ENCODE assay signal across 29 cellular contexts in genomic region chr16:3328643-3329042, GRCh38. TPM values are rescaled to one million over a fixed set of nuclear protein-coding genes. Genes with fewer than 3 reads are reported as not detected.
"Had no signal": no experiment of that assay in that cellular context is flagged by ENCODE, and none has a peak within 500 bp of the region (broad histone marks: within the 10 kb centered on the region; RNA-seq: fewer than 3 reads in every experiment).

No MANE protein-coding gene starts in this region.

- H3K27ac Mint-ChIP-seq: activated CD8-positive, alpha-beta T cell treated with anti-CD3 and anti-CD28 coated beads, Interleukin-2, amount 10 ng/mL, durations not matched to agents 7 days and 5 days; activated naive CD4-positive, alpha-beta T cell treated with anti-CD3 and anti-CD28 coated beads, Interleukin-2, amount 10 ng/mL, durations not matched to agents 7 days and 5 days; activated naive CD8-positive, alpha-beta T cell treated with anti-CD3 and anti-CD28 coated beads for 36 hours; activated T-cell treated with anti-CD3 and anti-CD28 coated beads, Interleukin-2, amount 50 U/mL, for 24 hours; T-helper 1 cell treated with Interleukin-12 subunit alpha and Interleukin-12 subunit beta and Interleukin-4 antibody, amounts not matched to agents 30 μg/mL and 1 μg/mL, for 36 hours had no signal

- H3K4me1 Mint-ChIP-seq: activated naive CD4-positive, alpha-beta T cell treated with anti-CD3 and anti-CD28 coated beads, Interleukin-2, amount 10 ng/mL, durations not matched to agents 7 days and 5 days; activated naive CD8-positive, alpha-beta T cell treated with anti-CD3 and anti-CD28 coated beads for 36 hours had no signal

- ATAC-seq: activated CD4-positive, CD25-positive, alpha-beta regulatory T cell treated with anti-CD3 and anti-CD28 coated beads, Interleukin-2, amount 50 U/mL, for 24 hours; activated CD8-positive, alpha-beta T cell treated with anti-CD3 and anti-CD28 coated beads, Interleukin-2, amount 10 ng/mL, durations not matched to agents 7 days and 5 days; Panc1; SK-N-SH treated with all-trans-retinoic acid at 6 μM for 48 hours had no signal

- H3K4me3 ChIP-seq: SJCRH30 had no signal

- H3K9me3 ChIP-seq: SJCRH30 had no signal

- DNase-seq: activated CD4-positive, alpha-beta T cell treated with anti-CD3 and anti-CD28 coated beads for 4 hours; activated CD4-positive, alpha-beta T cell treated with anti-CD3 and anti-CD28 coated beads, Interleukin-2, amount 50 U/mL, for 4 hours; activated CD8-positive, alpha-beta memory T cell treated with anti-CD3 and anti-CD28 coated beads, Interleukin-2, amount 50 U/mL, for 48 hours; activated CD8-positive, alpha-beta T cell treated with anti-CD3 and anti-CD28 coated beads, Interleukin-2, amount 10 ng/mL, durations not matched to agents 7 days and 5 days; activated effector memory CD4-positive, alpha-beta T cell treated with anti-CD3 and anti-CD28 coated beads, Interleukin-2, amount 50 U/mL, for 16 hours; activated naive CD4-positive, alpha-beta T cell treated with anti-CD3 and anti-CD28 coated beads, Interleukin-2, amount 10 ng/mL, durations not matched to agents 7 days and 5 days; activated naive CD8-positive, alpha-beta T cell treated with anti-CD3 and anti-CD28 coated beads for 36 hours; activated T-cell treated with anti-CD3 and anti-CD28 coated beads, Interleukin-2, amount 50 U/mL, for 24 hours; brain microvascular endothelial cell; cerebellar nuclear complex; KBM-7; NCI-H1092; NCI-H1417; NCI-H1930; NCI-H2171; NCI-H2227 treated with DMSO at 0.1 percent for 48 hours; NCI-H526 treated with DMSO at 0.1 percent for 48 hours; NCI-H82; OCI-M1; Right ventricle myocardium superior; SJCRH30 had no signal

- H3K27ac ChIP-seq: brain microvascular endothelial cell, RWPE1, SJCRH30 had no signal

- H3K36me3 ChIP-seq: brain microvascular endothelial cell, SJCRH30 had no signal

- H3K4me3 Mint-ChIP-seq: activated CD8-positive, alpha-beta T cell treated with anti-CD3 and anti-CD28 coated beads, Interleukin-2, amount 10 ng/mL, durations not matched to agents 7 days and 5 days; activated naive CD4-positive, alpha-beta T cell treated with anti-CD3 and anti-CD28 coated beads, Interleukin-2, amount 10 ng/mL, durations not matched to agents 7 days and 5 days; activated naive CD8-positive, alpha-beta T cell treated with anti-CD3 and anti-CD28 coated beads for 36 hours; activated T-cell treated with anti-CD3 and anti-CD28 coated beads, Interleukin-2, amount 50 U/mL, for 24 hours; T-helper 1 cell treated with Interleukin-12 subunit alpha and Interleukin-12 subunit beta and Interleukin-4 antibody, amounts not matched to agents 30 μg/mL and 1 μg/mL, for 36 hours had no signal

- H3K4me1 ChIP-seq: SJCRH30 had no signal

- H3K27me3 Mint-ChIP-seq: activated naive CD4-positive, alpha-beta T cell treated with anti-CD3 and anti-CD28 coated beads, Interleukin-2, amount 10 ng/mL, durations not matched to agents 7 days and 5 days; activated naive CD8-positive, alpha-beta T cell treated with anti-CD3 and anti-CD28 coated beads for 36 hours; activated T-cell treated with anti-CD3 and anti-CD28 coated beads, Interleukin-2, amount 50 U/mL, for 24 hours had no signal

- H3K27me3 ChIP-seq: brain microvascular endothelial cell, SJCRH30 had no signal

- H3K36me3 Mint-ChIP-seq: activated naive CD4-positive, alpha-beta T cell treated with anti-CD3 and anti-CD28 coated beads, Interleukin-2, amount 10 ng/mL, durations not matched to agents 7 days and 5 days had no signal

RNA-seq across cellular contexts. Expression of gene OR2C1, which starts 27.0 kb away (rescaled TPM):
- total RNA-seq: activated CD8-positive, alpha-beta T cell treated with anti-CD3 and anti-CD28 coated beads, Interleukin-2, amount 10 ng/mL, durations not matched to agents 7 days and 5 days; activated naive CD8-positive, alpha-beta T cell treated with anti-CD3 and anti-CD28 coated beads for 36 hours; cardiac septum; MCF 10A; NCI-H460; Right ventricle myocardium superior; SJCRH30 had no signal
